29 cellular contexts compared by ENCODE assay signal in genomic region chrX:22968494-22968893, GRCh38. TPM values are rescaled to one million over a fixed set of nuclear protein-coding genes. Genes with fewer than 3 reads are reported as not detected.
"Had no signal": no experiment of that assay in that cellular context is flagged by ENCODE, and none has a peak within 500 bp of the region (broad histone marks: within the 10 kb centered on the region; RNA-seq: fewer than 3 reads in every experiment).

No MANE protein-coding gene starts in this region.

- H3K27me3 ChIP-seq: hepatocyte, sigmoid colon, stomach, transverse colon had no signal

- H3K4me3 Mint-ChIP-seq: immature natural killer cell, memory B cell, naive B cell, nephron progenitor cell had no signal

- H3K9me3 ChIP-seq: left ventricle myocardium inferior, lower lobe of right lung, sigmoid colon, stomach, thoracic aorta, transverse colon had no signal

- H3K4me1 Mint-ChIP-seq: immature natural killer cell, memory B cell, nephron progenitor cell had no signal

- H3K27ac ChIP-seq: coronary artery, hepatocyte, left ventricle myocardium inferior, lower lobe of right lung, parathyroid adenoma, sigmoid colon, skin epidermis, stomach, thoracic aorta, transverse colon had no signal

- H3K36me3 Mint-ChIP-seq: immature natural killer cell, memory B cell, naive B cell had no signal

- ATAC-seq: lower lobe of right lung had no signal

- H2AFZ ChIP-seq: hepatocyte, parathyroid adenoma had no signal

- H3K79me2 ChIP-seq: hepatocyte, parathyroid adenoma had no signal

- DNase-seq: effector CD4-positive, alpha-beta T cell; foreskin melanocyte; head of caudate nucleus; immature natural killer cell; left ventricle myocardium inferior; lower lobe of right lung; midbrain; naive B cell; nephron progenitor cell; sigmoid colon; stimulated activated CD4-positive, alpha-beta T cell treated with anti-CD3 and anti-CD28 coated beads, Interleukin-2, amount 100 ng/mL, for 24 hours; stimulated activated CD4-positive, alpha-beta T cell treated with anti-CD3 and anti-CD28 coated beads, Interleukin-4, amount 100 ng/mL, for 4 hours; stimulated activated naive CD4-positive, alpha-beta T cell; stomach; substantia nigra; transverse colon had no signal

- H3K36me3 ChIP-seq: left ventricle myocardium inferior, lower lobe of right lung, sigmoid colon, stomach, thoracic aorta, transverse colon had no signal

- H3K9ac ChIP-seq: parathyroid adenoma had no signal

- H3K4me2 ChIP-seq: hepatocyte had no signal

- H3K27ac Mint-ChIP-seq: immature natural killer cell, memory B cell, nephron progenitor cell had no signal

- H3K4me3 ChIP-seq: coronary artery, hepatocyte, left ventricle myocardium inferior, lower lobe of right lung, sigmoid colon, skin epidermis, stomach, thoracic aorta, transverse colon had no signal

- H3K27me3 Mint-ChIP-seq: naive B cell had no signal

- H3K4me1 ChIP-seq: left ventricle myocardium inferior, lower lobe of right lung, parathyroid adenoma, stomach, transverse colon had no signal

RNA-seq across cellular contexts. Expression of gene DDX53, which starts 31.3 kb away (rescaled TPM):
- total RNA-seq: chondrocyte, dermis microvascular lymphatic vessel endothelial cell, hepatocyte, left ventricle myocardium inferior, lower lobe of right lung, omental fat pad, pulmonary artery endothelial cell, sigmoid colon, stomach, thoracic aorta, transverse colon, ureter had no signal
- polyA plus RNA-seq: esophagus, hepatocyte, immature natural killer cell, keratinocyte, sigmoid colon, stomach had no signal
